ENCODE assay signal across 9 cellular contexts in the genomic region with DNA sequence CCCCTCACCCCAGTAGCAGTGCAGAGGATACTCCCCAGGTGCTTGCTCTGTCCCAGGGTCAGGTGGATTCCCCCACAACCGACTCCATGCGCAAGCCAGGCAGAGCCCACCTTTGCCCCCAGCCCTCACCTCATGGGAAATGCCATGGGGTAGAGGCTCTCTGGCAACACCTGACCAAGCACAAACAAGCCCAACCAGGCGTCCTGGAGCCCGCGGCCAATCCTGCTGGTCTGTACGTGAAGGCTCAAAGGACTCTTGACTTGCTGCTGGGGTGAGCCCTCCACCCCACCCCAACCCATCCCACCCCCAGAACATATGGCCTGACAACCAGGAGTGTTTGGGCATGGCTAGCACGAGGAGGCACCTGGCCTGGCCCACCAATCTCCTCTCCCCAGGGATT. TPM values are rescaled to one million over a fixed set of nuclear protein-coding genes. Genes with fewer than 3 reads are reported as not detected.
A peak's percentile ranks its signal among the peaks of the same experiment; 100 is the strongest.
DNase-seq lines count a peak whose midpoint lies in the region; ATAC-seq and TF ChIP-seq lines count a peak whose summit lies in the region.
"Had no signal": no experiment of that assay in that cellular context is flagged by ENCODE, and none has a peak within 500 bp of the region (broad histone marks: within the 10 kb centered on the region; RNA-seq: fewer than 3 reads in every experiment).

No MANE protein-coding gene starts in this region.

- peak overlapping the region; percentile 72 for H3K4ac ChIP-seq in IMR-90 (ENCODE audit: low read depth, low read length)

- no peak for TF ChIP-seq POLR2A in IMR-90 (IDR thresholded peaks at IDR 0.05; ENCODE audit: low read depth, low read length)
- TF ChIP-seq POLR2A in breast epithelium (IDR thresholded peaks at IDR 0.05): no peak
- no peak for TF ChIP-seq POLR2A in transverse colon (IDR thresholded peaks at IDR 0.05)
- TF ChIP-seq POLR2A in prostate gland (IDR thresholded peaks at IDR 0.05): no peak

- H2AFZ ChIP-seq in IMR-90 (replicated peaks; ENCODE audit: low read length, poor library complexity): peak overlapping the region; percentile 93

- peak overlapping the region in 1 of 2 donors; percentile 84 for H3K27ac Mint-ChIP-seq in natural killer cell

- no peaks in the 10 kb centered on the region; the same call in 1 of the 2 replicates for H3K27me3 ChIP-seq in BJ (ENCODE audit: control insufficient read depth, insufficient read depth, low read length)
- peaks cover 4% of the 10 kb centered on the region for H3K27me3 ChIP-seq in IMR-90 (ENCODE audit: control insufficient read depth, insufficient read depth, low read length)
- H3K27me3 ChIP-seq in breast epithelium: peaks cover 0 to 11% of the 10 kb centered on the region in 2 donors
- H3K27me3 ChIP-seq in transverse colon: peaks cover 70% of the 10 kb centered on the region
- no peaks in the 10 kb centered on the region for H3K27me3 ChIP-seq in prostate gland (replicated peaks; ENCODE audit: insufficient read depth)

- H3K9ac ChIP-seq in IMR-90 (ENCODE audit: low read depth, low read length): no peak overlapping the region

- intact Hi-C loops in IMR-90 (cut with micrococcal nuclease) (loop anchor here (1.0 to 2.0 kb wide), 2 partner anchors 26 to 301 kb away; no protein-coding TSS in a partner anchor), breast epithelium (cut with DNase I; ENCODE audit: low total_unique reads) (loop anchor here (1.0 kb wide), 1 partner anchor 26 kb away; no protein-coding TSS in a partner anchor), natural killer cell (cut with micrococcal nuclease) (loop anchor here (1.0 to 5.0 kb wide), 2 partner anchors 26 to 200 kb away; no protein-coding TSS in a partner anchor), transverse colon (cut with DNase I; ENCODE audit: low total_unique reads) (no loop called here), prostate gland (cut with DNase I) (loop anchor here (10.0 kb wide), 1 partner anchor 302 kb away; no protein-coding TSS in a partner anchor), head of caudate nucleus (cut with DNase I) (loop anchor here (2.0 to 10.0 kb wide), 2 partner anchors 26 to 202 kb away; no protein-coding TSS in a partner anchor)

- H3K9me1 ChIP-seq in IMR-90 (ENCODE audit: insufficient read depth, low read length): peaks cover 11% of the 10 kb centered on the region

- H3K9me3 ChIP-seq in IMR-90 (ENCODE audit: control insufficient read depth, insufficient read depth, low read length) (no peaks in the 10 kb centered on the region), breast epithelium (no peaks in the 10 kb centered on the region), transverse colon (no peaks in the 10 kb centered on the region), prostate gland (no peaks in the 10 kb centered on the region)
- H3K9me3 ChIP-seq: upper lobe of right lung had no signal

- no peak overlapping the region; the same call in 1 of the 2 replicates for H2BK20ac ChIP-seq in IMR-90 (ENCODE audit: low read depth, low read length)

- no peak for TF ChIP-seq RAD21 in IMR-90 (IDR thresholded peaks at IDR 0.05; ENCODE audit: low read length)

- H4K8ac ChIP-seq in IMR-90 (ENCODE audit: low read depth in 2 of 2, low read length in 2 of 2): 0 out of 4 replicates have a peak overlapping the region, but pooled peaks of 1 of the 2 experiments have one; percentile 13

- WGBS in IMR-90 (ENCODE audit: extremely low coverage in 2 of 2, insufficient read length in 1 of 2), 2 experiments: no CpG with 5 or more reads among the region's 7 CpGs
- WGBS in transverse colon (ENCODE audit: low coverage in 1 of 2), 2 donors: 50% methylated on average over 2 of the region's 7 CpGs; no CpG with 5 or more reads in 1 of the 2 donors
- 44% methylated on average over 6 of the region's 7 CpGs for WGBS in prostate gland

- CTCF ChIA-PET in BJ (lab: Yijun Ruan, JAX): interaction anchor here (0.7 to 6.7 kb wide), 15 partner anchors 9 to 301 kb away, joined by 3 to 53 read pairs (median 6); no protein-coding TSS in a partner anchor
- CTCF ChIA-PET in IMR-90 (lab: Yijun Ruan, JAX): interaction anchor here (0.8 to 1.0 kb wide), 3 partner anchors 17 to 28 kb away, joined by 3 to 4 read pairs (median 3); no protein-coding TSS in a partner anchor

- H3K18ac ChIP-seq in IMR-90 (ENCODE audit: low read depth, low read length): no peak overlapping the region

- peak overlapping the region; percentile 3 for H2AK9ac ChIP-seq in IMR-90 (replicated peaks; ENCODE audit: low read depth, low read length, poor library complexity)

- peak overlapping the region; percentile 21 for H3K4me2 ChIP-seq in IMR-90 (ENCODE audit: low read depth, low read length)

- H3K4me1 Mint-ChIP-seq in natural killer cell: peaks cover 14 to 45% of the 10 kb centered on the region in 2 donors

- H3K4me1 ChIP-seq in IMR-90 (ENCODE audit: control insufficient read depth, insufficient read depth, low read length) (peaks cover 21% of the 10 kb centered on the region), breast epithelium (peaks cover 7 to 16% of the 10 kb centered on the region in 2 donors), transverse colon (peaks cover 12 to 43% (median 31%) of the 10 kb centered on the region in 4 donors), prostate gland (replicated peaks) (peaks cover 4% of the 10 kb centered on the region)

- in situ Hi-C loops in IMR-90 (cut with MboI; ENCODE audit: low sequenced_read_pairs) (no loop called here), transverse colon (cut with MboI; ENCODE audit: low pct_ligation_motif_present in 1 of 4, low pct_unique_long_range_greater_than_20kb in 1 of 4, low sequenced_read_pairs in 3 of 4) (no loop called here)

- dilution Hi-C loops in IMR-90 (cut with HindIII; ENCODE audit: low sequenced_read_pairs, unreplicated experiment): no loop called here

- no peak for ATAC-seq in IMR-90 (ENCODE audit: low read depth)
- ATAC-seq in natural killer cell: no peak

- POLR2A ChIA-PET in BJ (lab: Charles Lee) (no interaction called here), IMR-90 (lab: Charles Lee; ENCODE audit: unreplicated experiment) (interaction anchor here (1.2 kb wide), 1 partner anchor 27 kb away, joined by 3 read pairs; no protein-coding TSS in a partner anchor)

- H3K27ac ChIP-seq in IMR-90 (ENCODE audit: insufficient read depth, low read length) (no peak overlapping the region), breast epithelium (no peak overlapping the region), transverse colon (no peak overlapping the region), prostate gland (no peak overlapping the region)
- H3K27ac ChIP-seq: upper lobe of right lung had no signal

- no peak for TF ChIP-seq EP300 in transverse colon (IDR thresholded peaks at IDR 0.05; ENCODE audit: low read depth)

- BruUV-seq in IMR-90 (replicated peaks; lab: Mats Ljungman, UMichigan): no TSS peak

- peaks cover 0 to 32% of the 10 kb centered on the region in 2 experiments; a peak in 2 of 4 replicates for H3K79me1 ChIP-seq in IMR-90 (ENCODE audit: low read depth in 1 of 2, low read length in 2 of 2)

- H3K36me3 Mint-ChIP-seq in natural killer cell: no peaks in the 10 kb centered on the region

- H3K36me3 ChIP-seq in BJ (ENCODE audit: control insufficient read depth, insufficient read depth, low read length) (no peaks in the 10 kb centered on the region), IMR-90 (ENCODE audit: control insufficient read depth, insufficient read depth, low read length) (no peaks in the 10 kb centered on the region), breast epithelium (no peaks in the 10 kb centered on the region), transverse colon (no peaks in the 10 kb centered on the region), prostate gland (no peaks in the 10 kb centered on the region)
- H3K36me3 ChIP-seq: upper lobe of right lung had no signal

- H3K4me3 Mint-ChIP-seq in natural killer cell: peak overlapping the region; percentile 90

- H4K20me1 ChIP-seq in IMR-90 (ENCODE audit: insufficient read depth, low read length): peaks cover 9% of the 10 kb centered on the region

- no peaks in the 10 kb centered on the region for H3K9me3 Mint-ChIP-seq in natural killer cell

- H3K14ac ChIP-seq in IMR-90 (replicated peaks; ENCODE audit: low read depth, low read length): no peak overlapping the region

- peak overlapping the region; percentile 44; the same call in 1 of the 3 replicates for H2BK15ac ChIP-seq in IMR-90 (ENCODE audit: low read depth, low read length)

- no peak overlapping the region for H4K5ac ChIP-seq in IMR-90 (ENCODE audit: low read depth, low read length)

- H3K4me3 ChIP-seq in BJ (ENCODE audit: low read depth, low read length): peak overlapping the region; percentile 57
- H3K4me3 ChIP-seq in IMR-90 (ENCODE audit: insufficient read depth, low read depth, low read length): peak overlapping the region; percentile 47; the same call in 1 of the 2 replicates
- H3K4me3 ChIP-seq in breast epithelium: peak overlapping the region in 2 of 3 donors; percentile 61 to 84
- peak overlapping the region in 2 of 4 donors; percentile 29 to 61 for H3K4me3 ChIP-seq in transverse colon
- peak overlapping the region in 1 of 2 donors; percentile 48 for H3K4me3 ChIP-seq in prostate gland

- H3K27me3 Mint-ChIP-seq in natural killer cell (ENCODE audit: low read depth in 2 of 2): peaks cover 0 to 8% of the 10 kb centered on the region in 2 donors

- DNase-seq in BJ (ENCODE audit: low read depth): no peak
- no peak for DNase-seq in IMR-90
- DNase-seq in breast epithelium (ENCODE audit: low spot score in 2 of 2): no peak
- DNase-seq in natural killer cell: no peak
- no peak for DNase-seq in stimulated activated CD4-positive, alpha-beta T cell treated with anti-CD3 and anti-CD28 coated beads, Interleukin-4, amount 100 ng/mL, for 24 hours
- no peak for DNase-seq in transverse colon
- no peak for DNase-seq in prostate gland (ENCODE audit: low spot score)
- no peak for DNase-seq in head of caudate nucleus

- no peak for TF ChIP-seq CTCF in BJ (IDR thresholded peaks at IDR 0.05; ENCODE audit: insufficient read depth, low read depth, low read length)
- no peak for TF ChIP-seq CTCF in IMR-90 (conservative IDR thresholded peaks at IDR 0.05; ENCODE audit: low read depth, low read length)
- TF ChIP-seq CTCF in breast epithelium (IDR thresholded peaks at IDR 0.05): no peak
- TF ChIP-seq CTCF in natural killer cell (IDR thresholded peaks at IDR 0.05): no peak
- no peak for TF ChIP-seq CTCF in transverse colon (IDR thresholded peaks at IDR 0.05)
- TF ChIP-seq CTCF in prostate gland (IDR thresholded peaks at IDR 0.05): no peak

- H4K91ac ChIP-seq in IMR-90 (ENCODE audit: insufficient read depth, low read depth, low read length): no peak overlapping the region

- H2AK5ac ChIP-seq in IMR-90 (ENCODE audit: low read depth, low read length): peak overlapping the region; percentile 64; the same call in 1 of the 2 replicates

- peak overlapping the region; percentile 87; the same call in 1 of the 2 replicates for H3K23ac ChIP-seq in IMR-90 (ENCODE audit: low read depth, low read length)

- no peak overlapping the region for H2BK5ac ChIP-seq in IMR-90 (ENCODE audit: low read depth, low read length, poor library complexity, severe bottlenecking)

- H3K56ac ChIP-seq in IMR-90 (ENCODE audit: extremely low read depth, insufficient read depth, low read length): no peak overlapping the region

- H2BK120ac ChIP-seq in IMR-90 (ENCODE audit: low read depth, low read length): 0 out of 2 replicates have a peak overlapping the region, but pooled peaks have one; percentile 14

RNA-seq across cellular contexts. Expression of gene ADGRB2, which starts 1.8 kb away (rescaled TPM):
- 6.4 and 9.2 TPM in 2 replicates for polyA plus RNA-seq in BJ (2011; rRNA removed)
- polyA minus RNA-seq in BJ (2011; rRNA and poly(A)+ RNA removed): 6.2 and 7.2 TPM in 2 replicates
- 2.2 and 2.5 TPM in 2 replicates for total RNA-seq in IMR-90 (2012; rRNA removed)
- polyA plus RNA-seq in IMR-90 (2012; rRNA removed): 11.9 TPM in 2 replicates
- polyA plus RNA-seq in IMR-90 (2012; cell fraction: cytosol; rRNA removed): 6.4 and 15.9 TPM in 2 replicates
- polyA plus RNA-seq in IMR-90 (2012; cell fraction: nucleus; rRNA removed; ENCODE audit: low replicate concordance): 38.7 and 77.7 TPM in 2 replicates
- total RNA-seq in breast epithelium: 1 to 10 TPM; 1.3 to 4.9 (median 2.9) TPM
- total RNA-seq in natural killer cell: 10 to 100 TPM in 2 of 3 donors, 1 to 10 TPM in 1; 7.6 to 19.9 (median 12.8) TPM
- 1 to 10 TPM in 2 of 4 donors, under 1 TPM in 1, not detected in 1; 0.55 to 4.2 (median 1.1) TPM for total RNA-seq in transverse colon
- 10 to 100 TPM in 1 of 2 donors, 1 to 10 TPM in 1; 3.0 to 10.2 TPM for total RNA-seq in prostate gland

RNA-seq across cellular contexts. Expression of gene SPOCD1, which starts 53.5 kb away (rescaled TPM):
- polyA plus RNA-seq in BJ (2011; rRNA removed) (92.8 and 169 TPM in 2 replicates), IMR-90 (2012; rRNA removed) (132 and 135 TPM in 2 replicates)
- 67.5 and 88.6 TPM in 2 replicates for polyA minus RNA-seq in BJ (2011; rRNA and poly(A)+ RNA removed)
- total RNA-seq in IMR-90 (2012; rRNA removed) (42.2 and 59.7 TPM in 2 replicates), breast epithelium (10 to 100 TPM in 1 of 3 donors, 1 to 10 TPM in 1, under 1 TPM in 1; 0.15 to 11.1 (median 1.1) TPM), natural killer cell (under 1 TPM in 2 of 3 donors, not detected in 1; 0.54 to 0.68 TPM), transverse colon (under 1 TPM in 2 of 4 donors, not detected in 2; 0.48 to 0.80 TPM), prostate gland (10 to 100 TPM in 1 of 2 donors, not detected in 1; 21.6 TPM)
- polyA plus RNA-seq in IMR-90 (2012; cell fraction: cytosol; rRNA removed): 61.6 and 91.4 TPM in 2 replicates
- 471 and 772 TPM in 2 replicates for polyA plus RNA-seq in IMR-90 (2012; cell fraction: nucleus; rRNA removed; ENCODE audit: low replicate concordance)

RNA-seq across cellular contexts. Expression of gene COL16A1, which starts 58.5 kb away (rescaled TPM):
- polyA plus RNA-seq in BJ (2011; rRNA removed) (88.3 and 123 TPM in 2 replicates), IMR-90 (2012; rRNA removed) (62.8 and 65.2 TPM in 2 replicates)
- 51.0 and 61.9 TPM in 2 replicates for polyA minus RNA-seq in BJ (2011; rRNA and poly(A)+ RNA removed)
- total RNA-seq in IMR-90 (2012; rRNA removed) (28.6 and 34.2 TPM in 2 replicates), breast epithelium (10 to 100 TPM; 55.2 to 79.5 (median 58.7) TPM), natural killer cell (under 1 TPM in 1 of 3 donors, not detected in 2; 0.14 TPM), transverse colon (100 to 1,000 TPM in 1 of 4 donors, 10 to 100 TPM in 3; 14.3 to 135 (median 40.1) TPM), prostate gland (10 to 100 TPM; 45.3 to 89.4 TPM)
- 30.1 and 39.5 TPM in 2 replicates for polyA plus RNA-seq in IMR-90 (2012; cell fraction: cytosol; rRNA removed)
- polyA plus RNA-seq in IMR-90 (2012; cell fraction: nucleus; rRNA removed; ENCODE audit: low replicate concordance): 228 and 260 TPM in 2 replicates

Comparison
In these comparisons a context has a peak if more than half of its experiments do, and no peak if none do; other contexts are left out.
1. RNA of gene COL16A1, which starts 58.5 kb away (total RNA-seq): 45.3 to 89.4 TPM in prostate gland, 55.2 to 79.5 TPM in breast epithelium, 14.3 to 135 TPM in transverse colon and 28.6 to 34.2 TPM in IMR-90; 0.14 TPM in natural killer cell; every median in the first group is over 10 times any median in the second.